ENCODE assay signal across 20 cellular contexts in genomic region chr11:108525161-108525560, GRCh38. TPM values are rescaled to one million over a fixed set of nuclear protein-coding genes. Genes with fewer than 3 reads are reported as not detected.
DNase-seq lines count a peak whose midpoint lies in the region; ATAC-seq and TF ChIP-seq lines count a peak whose summit lies in the region.
"Had no signal": no experiment of that assay in that cellular context is flagged by ENCODE, and none has a peak within 500 bp of the region (broad histone marks: within the 10 kb centered on the region; RNA-seq: fewer than 3 reads in every experiment).

No MANE protein-coding gene starts in this region.

- ATAC-seq in stimulated activated naive B cell treated with anti-CD40 and anti-IgM and Interleukin-4, amounts not matched to agents 10 μg/mL and 1 μg/mL and 100 μg/mL, for 72 hours (replicated peaks): no peak
- ATAC-seq: GM12878 had no signal

- H3K36me3 ChIP-seq in Karpas-422 (ENCODE audit: insufficient read depth, low read length): no peaks in the 10 kb centered on the region
- H3K36me3 ChIP-seq: BLaER1 treated with 17β-estradiol and CSF1 and Interleukin-3, amounts not matched to agents 10 nM and 100 nM had no signal

- H3K9me2 ChIP-seq in Karpas-422 (replicated peaks; ENCODE audit: insufficient read depth, low read length): no peaks in the 10 kb centered on the region

- H3K27ac Mint-ChIP-seq in neural crest cell (ENCODE audit: unreplicated experiment): peak overlapping the region; percentile 63
- no peak overlapping the region for H3K27ac Mint-ChIP-seq in stimulated activated naive B cell treated with anti-CD40 and anti-IgM and Interleukin-4, amounts not matched to agents 10 μg/mL and 1 μg/mL and 100 μg/mL, for 72 hours
- H3K27ac Mint-ChIP-seq: B cell; CD4-positive, CD25-positive, alpha-beta regulatory T cell had no signal

- no peak overlapping the region for H2AFZ ChIP-seq in Karpas-422 (ENCODE audit: low read length)
- H2AFZ ChIP-seq: GM23248 had no signal

- 0 out of 2 replicates have a peak, but pooled peaks cover 6% of the 10 kb centered on the region for H3K27me3 ChIP-seq in Karpas-422 (ENCODE audit: low read length)
- H3K27me3 ChIP-seq: BLaER1 treated with 17β-estradiol and CSF1 and Interleukin-3, amounts not matched to agents 10 nM and 100 nM had no signal

- no peak overlapping the region for H3K4me2 ChIP-seq in Karpas-422 (ENCODE audit: low read depth, low read length, poor library complexity, severe bottlenecking)
- H3K4me2 ChIP-seq: BLaER1 treated with 17β-estradiol and CSF1 and Interleukin-3, amounts not matched to agents 10 nM and 100 nM had no signal

- no peaks in the 10 kb centered on the region for H3K27me3 Mint-ChIP-seq in neural crest cell (ENCODE audit: low read depth)
- H3K27me3 Mint-ChIP-seq in stimulated activated naive B cell treated with anti-CD40 and anti-IgM and Interleukin-4, amounts not matched to agents 10 μg/mL and 1 μg/mL and 100 μg/mL, for 72 hours: peaks cover 4 to 5% of the 10 kb centered on the region in 2 donors

- DNase-seq in neural crest cell (ENCODE audit: low read depth, low spot score) (no peak), Karpas-422 (no peak), SHP77 treated with DMSO at 0.1 percent for 48 hours (lab: John Stamatoyannopoulos, UW) (no peak)
- DNase-seq in stimulated activated CD4-positive, alpha-beta T cell treated with anti-CD3 and anti-CD28 coated beads, Interleukin-4, amount 100 ng/mL, for 24 hours: no peak
- no peak for DNase-seq in stimulated activated naive B cell treated with anti-CD40 and anti-IgM and Interleukin-4, amounts not matched to agents 10 μg/mL and 1 μg/mL and 100 μg/mL, for 72 hours
- DNase-seq: CD4-positive, CD25-positive, alpha-beta regulatory T cell; CD8-positive, alpha-beta memory T cell; COR-L47; DMS 273 treated with DMSO at 0.1 percent for 48 hours; DND-41; EL; GM23248 had no signal

- peaks cover 4% of the 10 kb centered on the region; the same call in 1 of the 2 replicates for H3K4me1 ChIP-seq in Karpas-422 (ENCODE audit: low read length)
- H3K4me1 ChIP-seq: BLaER1 treated with 17β-estradiol and CSF1 and Interleukin-3, amounts not matched to agents 10 nM and 100 nM; HAP-1 had no signal

- no peaks in the 10 kb centered on the region for H4K20me1 ChIP-seq in Karpas-422 (ENCODE audit: insufficient read depth, low read depth, low read length)
- H4K20me1 ChIP-seq: BLaER1 treated with 17β-estradiol and CSF1 and Interleukin-3, amounts not matched to agents 10 nM and 100 nM had no signal

- H3K9me3 ChIP-seq in Karpas-422 (ENCODE audit: low read length): no peaks in the 10 kb centered on the region
- H3K9me3 ChIP-seq: HAP-1 had no signal

- no peaks in the 10 kb centered on the region for H3K4me1 Mint-ChIP-seq in neural crest cell
- H3K4me1 Mint-ChIP-seq in stimulated activated naive B cell treated with anti-CD40 and anti-IgM and Interleukin-4, amounts not matched to agents 10 μg/mL and 1 μg/mL and 100 μg/mL, for 72 hours: no peaks in the 10 kb centered on the region
- H3K4me1 Mint-ChIP-seq: B cell; CD4-positive, CD25-positive, alpha-beta regulatory T cell; CD8-positive, alpha-beta memory T cell had no signal

- H3K36me3 Mint-ChIP-seq in neural crest cell (ENCODE audit: low read depth): no peaks in the 10 kb centered on the region
- peaks cover 0 to 2% of the 10 kb centered on the region in 2 donors for H3K36me3 Mint-ChIP-seq in stimulated activated naive B cell treated with anti-CD40 and anti-IgM and Interleukin-4, amounts not matched to agents 10 μg/mL and 1 μg/mL and 100 μg/mL, for 72 hours

- no peak overlapping the region for H3K9ac ChIP-seq in Karpas-422 (ENCODE audit: low read length)
- H3K9ac ChIP-seq: BLaER1 treated with 17β-estradiol and CSF1 and Interleukin-3, amounts not matched to agents 10 nM and 100 nM; GM23248 had no signal

- H3K27ac ChIP-seq in C4-2B (peak overlapping the region; percentile 68), VCaP (peak overlapping the region; percentile 91), Karpas-422 (ENCODE audit: low read length) (no peak overlapping the region)
- H3K27ac ChIP-seq: BLaER1 treated with 17β-estradiol and CSF1 and Interleukin-3, amounts not matched to agents 10 nM and 100 nM; GM23248; HL-60 had no signal

- H3K4me3 ChIP-seq in Karpas-422 (ENCODE audit: low read length): no peak overlapping the region
- H3K4me3 ChIP-seq: BLaER1 treated with 17β-estradiol and CSF1 and Interleukin-3, amounts not matched to agents 10 nM and 100 nM; GM12878; GM23248; HAP-1 had no signal

- no peaks in the 10 kb centered on the region for H3K79me2 ChIP-seq in Karpas-422 (ENCODE audit: low read length)

- peaks cover 3% of the 10 kb centered on the region for H3K9me3 Mint-ChIP-seq in neural crest cell
- H3K9me3 Mint-ChIP-seq in stimulated activated naive B cell treated with anti-CD40 and anti-IgM and Interleukin-4, amounts not matched to agents 10 μg/mL and 1 μg/mL and 100 μg/mL, for 72 hours: peaks cover 5% of the 10 kb centered on the region in 2 donors
- H3K9me3 Mint-ChIP-seq: CD8-positive, alpha-beta memory T cell had no signal

- no peak overlapping the region for H3K4me3 Mint-ChIP-seq in neural crest cell
- H3K4me3 Mint-ChIP-seq in stimulated activated naive B cell treated with anti-CD40 and anti-IgM and Interleukin-4, amounts not matched to agents 10 μg/mL and 1 μg/mL and 100 μg/mL, for 72 hours: no peak overlapping the region
- H3K4me3 Mint-ChIP-seq: B cell; CD4-positive, CD25-positive, alpha-beta regulatory T cell; CD8-positive, alpha-beta memory T cell had no signal

- no peak for TF ChIP-seq CTCF in C4-2B (conservative IDR thresholded peaks at IDR 0.05)
- TF ChIP-seq CTCF in VCaP (conservative IDR thresholded peaks at IDR 0.05): no peak
- TF ChIP-seq CTCF in neural crest cell (conservative IDR thresholded peaks at IDR 0.05): no peak

RNA-seq across cellular contexts. Expression of gene POGLUT3, which starts 27.0 kb away (rescaled TPM):
- 30.9 and 31.2 TPM in 2 replicates for total RNA-seq in neural crest cell
- total RNA-seq in Karpas-422 (2014; rRNA removed; shearing (Covaris generic); ENCODE audit: low replicate concordance): 17.2 and 33.4 TPM in 2 replicates

RNA-seq across cellular contexts. Expression of gene C11orf65, which starts 57.8 kb away (rescaled TPM):
- total RNA-seq in neural crest cell: 1.0 and 1.1 TPM in 2 replicates
- 2.3 and 7.2 TPM in 2 replicates for total RNA-seq in Karpas-422 (2014; rRNA removed; shearing (Covaris generic); ENCODE audit: low replicate concordance)
- total RNA-seq: GM23248, HT1080 had no signal
